ENCODE assay signal across 12 cellular contexts in genomic region chr9:134395727-134396257, GRCh38.
DNase-seq lines count a peak whose midpoint lies in the region; ATAC-seq and TF ChIP-seq lines count a peak whose summit lies in the region.
"Had no signal": no experiment of that assay in that cellular context is flagged by ENCODE, and none has a peak within 500 bp of the region (broad histone marks: within the 10 kb centered on the region; RNA-seq: fewer than 3 reads in every experiment).

No MANE protein-coding gene starts in this region.

- H3K9me3 ChIP-seq in CD4-positive, CD25-positive, alpha-beta regulatory T cell (ENCODE audit: control insufficient read depth in 2 of 2, low read length in 2 of 2): peaks cover 0 to 7% of the 10 kb centered on the region in 2 experiments
- H3K9me3 ChIP-seq in gastroesophageal sphincter: peaks cover 0 to 6% (median 0%) of the 10 kb centered on the region in 3 donors

- TF ChIP-seq CTCF in GM12865 (IDR thresholded peaks at IDR 0.05; ENCODE audit: insufficient read depth, low read depth, low read length, missing control alignments) (no peak), gastroesophageal sphincter (IDR thresholded peaks at IDR 0.05) (no peak)

- peak overlapping the region; percentile 81 to 98 (median 95) for H3K27ac Mint-ChIP-seq in CD4-positive, CD25-positive, alpha-beta regulatory T cell
- H3K27ac Mint-ChIP-seq in activated naive CD8-positive, alpha-beta T cell: no peak overlapping the region
- peak overlapping the region; percentile 79 to 93 for H3K27ac Mint-ChIP-seq in natural killer cell treated with Interleukin-12 subunit alpha and Interleukin-12 subunit beta and Interleukin-15 and Interleukin-18, amount 100 ng/mL, for 72 hours
- H3K27ac Mint-ChIP-seq: mesothelial cell of epicardium had no signal

- no peak for ATAC-seq in CD4-positive, CD25-positive, alpha-beta regulatory T cell (ENCODE audit: low read depth in 2 of 2)
- no peak for ATAC-seq in natural killer cell treated with Interleukin-12 subunit alpha and Interleukin-12 subunit beta and Interleukin-15 and Interleukin-18, amount 100 ng/mL, for 72 hours
- ATAC-seq in HG02623 (IDR thresholded peaks at IDR 0.05; ENCODE audit: unreplicated experiment) (no peak), gastroesophageal sphincter (no peak)

- no peak overlapping the region for H3K4me3 ChIP-seq in CD4-positive, CD25-positive, alpha-beta regulatory T cell (ENCODE audit: low read depth, low read length)
- peak overlapping the region; percentile 48 for H3K4me3 ChIP-seq in GM12865 (ENCODE audit: low read depth, low read length)
- H3K4me3 ChIP-seq in gastroesophageal sphincter: no peak overlapping the region

- peaks cover 70% of the 10 kb centered on the region for H3K4me1 ChIP-seq in CD4-positive, CD25-positive, alpha-beta regulatory T cell (ENCODE audit: control insufficient read depth, insufficient read depth, low read length, poor library complexity, severe bottlenecking)
- H3K4me1 ChIP-seq in gastroesophageal sphincter: peaks cover 0 to 98% (median 45%) of the 10 kb centered on the region in 3 donors

- no peaks in the 10 kb centered on the region for H3K36me3 ChIP-seq in CD4-positive, CD25-positive, alpha-beta regulatory T cell (ENCODE audit: control insufficient read depth, insufficient read depth, low read length)
- H3K36me3 ChIP-seq in gastroesophageal sphincter: no peaks in the 10 kb centered on the region

- H3K27ac ChIP-seq in CD4-positive, CD25-positive, alpha-beta regulatory T cell (ENCODE audit: insufficient read depth, low read length, poor library complexity, severe bottlenecking): peak overlapping the region; percentile 98
- peak overlapping the region in 1 of 4 donors; percentile 32 for H3K27ac ChIP-seq in gastroesophageal sphincter

- H3K36me3 Mint-ChIP-seq in CD4-positive, CD25-positive, alpha-beta regulatory T cell: no peaks in the 10 kb centered on the region
- peaks cover 3% of the 10 kb centered on the region for H3K36me3 Mint-ChIP-seq in activated naive CD8-positive, alpha-beta T cell
- peaks cover 13% of the 10 kb centered on the region for H3K36me3 Mint-ChIP-seq in natural killer cell treated with Interleukin-12 subunit alpha and Interleukin-12 subunit beta and Interleukin-15 and Interleukin-18, amount 100 ng/mL, for 72 hours
- H3K36me3 Mint-ChIP-seq: mesothelial cell of epicardium had no signal

- no peak for TF ChIP-seq POLR2A in gastroesophageal sphincter (IDR thresholded peaks at IDR 0.05)

- 77 to 100% methylated on average over 2 of the region's 13 CpGs for WGBS in gastroesophageal sphincter (ENCODE audit: low coverage in 1 of 2), 2 donors

- H3K9me3 Mint-ChIP-seq in CD4-positive, CD25-positive, alpha-beta regulatory T cell: peaks cover 0 to 6% (median 2%) of the 10 kb centered on the region in 7 donors
- H3K9me3 Mint-ChIP-seq in activated naive CD8-positive, alpha-beta T cell (ENCODE audit: low read depth): peaks cover 5% of the 10 kb centered on the region
- peaks cover 5% of the 10 kb centered on the region for H3K9me3 Mint-ChIP-seq in natural killer cell treated with Interleukin-12 subunit alpha and Interleukin-12 subunit beta and Interleukin-15 and Interleukin-18, amount 100 ng/mL, for 72 hours
- H3K9me3 Mint-ChIP-seq: mesothelial cell of epicardium had no signal

- TF ChIP-seq EP300 in gastroesophageal sphincter (IDR thresholded peaks at IDR 0.05): no peak

- H3K4me3 Mint-ChIP-seq in CD4-positive, CD25-positive, alpha-beta regulatory T cell: peak overlapping the region; percentile 78 to 90 (median 86)
- H3K4me3 Mint-ChIP-seq in activated naive CD8-positive, alpha-beta T cell: peak overlapping the region; percentile 73
- peak overlapping the region; percentile 82 for H3K4me3 Mint-ChIP-seq in natural killer cell treated with Interleukin-12 subunit alpha and Interleukin-12 subunit beta and Interleukin-15 and Interleukin-18, amount 100 ng/mL, for 72 hours
- H3K4me3 Mint-ChIP-seq: mesothelial cell of epicardium had no signal

- H3K4me1 Mint-ChIP-seq in CD4-positive, CD25-positive, alpha-beta regulatory T cell: peaks cover 0 to 65% (median 28%) of the 10 kb centered on the region in 4 donors
- H3K4me1 Mint-ChIP-seq in activated naive CD8-positive, alpha-beta T cell (ENCODE audit: low read depth): peaks cover 48% of the 10 kb centered on the region
- H3K4me1 Mint-ChIP-seq in natural killer cell treated with Interleukin-12 subunit alpha and Interleukin-12 subunit beta and Interleukin-15 and Interleukin-18, amount 100 ng/mL, for 72 hours (ENCODE audit: low read depth in 2 of 2): peaks cover 34 to 37% of the 10 kb centered on the region in 2 donors

- H3K27me3 ChIP-seq in CD4-positive, CD25-positive, alpha-beta regulatory T cell (ENCODE audit: control insufficient read depth, insufficient read depth, low read length): no peaks in the 10 kb centered on the region
- H3K27me3 ChIP-seq in gastroesophageal sphincter: no peaks in the 10 kb centered on the region

- no peaks in the 10 kb centered on the region for H3K27me3 Mint-ChIP-seq in CD4-positive, CD25-positive, alpha-beta regulatory T cell
- no peaks in the 10 kb centered on the region for H3K27me3 Mint-ChIP-seq in activated naive CD8-positive, alpha-beta T cell
- no peaks in the 10 kb centered on the region for H3K27me3 Mint-ChIP-seq in natural killer cell treated with Interleukin-12 subunit alpha and Interleukin-12 subunit beta and Interleukin-15 and Interleukin-18, amount 100 ng/mL, for 72 hours

- DNase-seq in CD4-positive, CD25-positive, alpha-beta regulatory T cell: no peak
- peak; percentile 50 for DNase-seq in GM12865 (ENCODE audit: low read depth)
- DNase-seq in natural killer cell treated with Interleukin-12 subunit alpha and Interleukin-12 subunit beta and Interleukin-15 and Interleukin-18, amount 100 ng/mL, for 72 hours (ENCODE audit: low spot score): no peak
- no peak for DNase-seq in activated effector memory CD4-positive, alpha-beta T cell treated with anti-CD3 and anti-CD28 coated beads, Interleukin-2, amount 50 U/mL, for 16 hours
- no peak for DNase-seq in HuH-7.5 (ENCODE audit: low spot score)
- DNase-seq: activated gamma-delta T cell, NCI-H1048, NCI-H446 had no signal
